23 cellular contexts compared by ENCODE assay signal in genomic region chr10:125708971-125709503, GRCh38.
A peak's percentile ranks its signal among the peaks of the same experiment; 100 is the strongest.
DNase-seq lines count a peak whose midpoint lies in the region; ATAC-seq and TF ChIP-seq lines count a peak whose summit lies in the region.
"Had no signal": no experiment of that assay in that cellular context is flagged by ENCODE, and none has a peak within 500 bp of the region (broad histone marks: within the 10 kb centered on the region; RNA-seq: fewer than 3 reads in every experiment).

No MANE protein-coding gene starts in this region.

- no peak for TF ChIP-seq RAD21 in Ishikawa (IDR thresholded peaks at IDR 0.05; ENCODE audit: low read depth)

- ATAC-seq in GM19397 (IDR thresholded peaks at IDR 0.05; ENCODE audit: unreplicated experiment) (peak; percentile 49), HG02678 (IDR thresholded peaks at IDR 0.05; ENCODE audit: unreplicated experiment) (peak; percentile 55)
- peak; percentile 63 to 70 for ATAC-seq in stimulated activated naive B cell treated with anti-CD40 and anti-IgM and Interleukin-4, amounts not matched to agents 10 μg/mL and 1 μg/mL and 100 μg/mL, for 72 hours (replicated peaks)
- ATAC-seq: activated T-cell treated with anti-CD3 and anti-CD28 coated beads, Interleukin-2, amount 50 U/mL, for 72 hours; esophagus mucosa; K562 had no signal

- H3K4me3 Mint-ChIP-seq in stimulated activated naive B cell treated with anti-CD40 and anti-IgM and Interleukin-4, amounts not matched to agents 10 μg/mL and 1 μg/mL and 100 μg/mL, for 72 hours: no peak overlapping the region
- H3K4me3 Mint-ChIP-seq: activated CD4-positive, alpha-beta memory T cell treated with anti-CD3 and anti-CD28 coated beads, Interleukin-2, amount 10 ng/mL, durations not matched to agents 7 days and 5 days; activated naive CD8-positive, alpha-beta T cell treated with anti-CD3 and anti-CD28 coated beads for 36 hours; activated T-cell treated with anti-CD3 and anti-CD28 coated beads, Interleukin-2, amount 50 U/mL, for 72 hours; B cell; memory B cell had no signal

- H3K9me3 Mint-ChIP-seq in stimulated activated naive B cell treated with anti-CD40 and anti-IgM and Interleukin-4, amounts not matched to agents 10 μg/mL and 1 μg/mL and 100 μg/mL, for 72 hours: peaks cover 10 to 15% of the 10 kb centered on the region in 2 donors
- H3K9me3 Mint-ChIP-seq: activated CD4-positive, alpha-beta memory T cell treated with anti-CD3 and anti-CD28 coated beads, Interleukin-2, amount 10 ng/mL, durations not matched to agents 7 days and 5 days had no signal

- peaks cover 0 to 4% of the 10 kb centered on the region in 2 donors for H3K27me3 Mint-ChIP-seq in stimulated activated naive B cell treated with anti-CD40 and anti-IgM and Interleukin-4, amounts not matched to agents 10 μg/mL and 1 μg/mL and 100 μg/mL, for 72 hours

- no peak overlapping the region for H3K27ac Mint-ChIP-seq in stimulated activated naive B cell treated with anti-CD40 and anti-IgM and Interleukin-4, amounts not matched to agents 10 μg/mL and 1 μg/mL and 100 μg/mL, for 72 hours
- H3K27ac Mint-ChIP-seq: activated CD4-positive, alpha-beta memory T cell treated with anti-CD3 and anti-CD28 coated beads, Interleukin-2, amount 10 ng/mL, durations not matched to agents 7 days and 5 days; activated naive CD8-positive, alpha-beta T cell treated with anti-CD3 and anti-CD28 coated beads for 36 hours; activated T-cell treated with anti-CD3 and anti-CD28 coated beads, Interleukin-2, amount 50 U/mL, for 72 hours; B cell; memory B cell had no signal

- TF ChIP-seq EP300 in Ishikawa (IDR thresholded peaks at IDR 0.05; ENCODE audit: borderline replicate concordance): peak; percentile 59; the same call in 1 of the 2 replicates

- peaks cover 7 to 16% of the 10 kb centered on the region in 2 donors for H3K4me1 Mint-ChIP-seq in stimulated activated naive B cell treated with anti-CD40 and anti-IgM and Interleukin-4, amounts not matched to agents 10 μg/mL and 1 μg/mL and 100 μg/mL, for 72 hours
- H3K4me1 Mint-ChIP-seq: activated CD4-positive, alpha-beta memory T cell treated with anti-CD3 and anti-CD28 coated beads, Interleukin-2, amount 10 ng/mL, durations not matched to agents 7 days and 5 days; activated naive CD8-positive, alpha-beta T cell treated with anti-CD3 and anti-CD28 coated beads for 36 hours; B cell; memory B cell had no signal

- H3K36me3 Mint-ChIP-seq in stimulated activated naive B cell treated with anti-CD40 and anti-IgM and Interleukin-4, amounts not matched to agents 10 μg/mL and 1 μg/mL and 100 μg/mL, for 72 hours: peaks cover 3 to 8% of the 10 kb centered on the region in 2 donors

- no peak for DNase-seq in stimulated activated naive B cell treated with anti-CD40 and anti-IgM and Interleukin-4, amounts not matched to agents 10 μg/mL and 1 μg/mL and 100 μg/mL, for 72 hours
- no peak for DNase-seq in activated effector memory CD4-positive, alpha-beta T cell treated with Interleukin-2 at 50 U/mL for 16 hours
- DNase-seq in activated naive CD4-positive, alpha-beta T cell treated with Interleukin-2 at 50 U/mL for 16 hours: no peak
- no peak for DNase-seq in stimulated activated CD4-positive, alpha-beta T cell treated with anti-CD3 and anti-CD28 coated beads, Interleukin-4, amount 100 ng/mL, for 1 hour
- DNase-seq in stimulated activated CD4-positive, alpha-beta T cell treated with anti-CD3 and anti-CD28 coated beads, Interleukin-4, amount 100 ng/mL, for 4 hours: no peak
- DNase-seq: activated CD4-positive, alpha-beta memory T cell treated with anti-CD3 and anti-CD28 coated beads, Interleukin-2, amount 10 ng/mL, durations not matched to agents 7 days and 5 days; activated naive CD8-positive, alpha-beta T cell treated with anti-CD3 and anti-CD28 coated beads for 36 hours; activated T-cell treated with anti-CD3 and anti-CD28 coated beads, Interleukin-2, amount 50 U/mL, for 72 hours; GOT3; NCI-H2081; NCI-H510A; SHP77; stimulated activated CD4-positive, alpha-beta T cell treated with anti-CD3 and anti-CD28 coated beads, Interleukin-12 subunit alpha, Interleukin-12 subunit beta, amount 100 ng/mL, for 4 hours; stimulated activated naive CD4-positive, alpha-beta T cell; T-helper 1 cell; transverse colon had no signal

TF ChIP-seq in Ishikawa, 13 proteins besides CTCF, POLR2A, EP300 and RAD21:
- TF ChIP-seq NFIC (IDR thresholded peaks at IDR 0.05): no peak
- TF ChIP-seq REST (IDR thresholded peaks at IDR 0.05; ENCODE audit: low read depth): no peak
- peak; percentile 80 for TF ChIP-seq TEAD4 (IDR thresholded peaks at IDR 0.05)
- no peak for TF ChIP-seq CREB1 (IDR thresholded peaks at IDR 0.05; ENCODE audit: low read depth)
- peak; percentile 43; the same call in 1 of the 2 replicates for TF ChIP-seq TCF12 (IDR thresholded peaks at IDR 0.05; ENCODE audit: low read depth)
TF ChIP-seq in Ishikawa: peak in this region for 2.
